In genomic region chr5:79151933-79152671, GRCh38 we compare ENCODE assay signal across 31 cellular contexts. TPM values are rescaled to one million over a fixed set of nuclear protein-coding genes. Genes with fewer than 3 reads are reported as not detected.
DNase-seq lines count a peak whose midpoint lies in the region; ATAC-seq, FAIRE-seq and TF ChIP-seq lines count a peak whose summit lies in the region.
"Had no signal": no experiment of that assay in that cellular context is flagged by ENCODE, and none has a peak within 500 bp of the region (broad histone marks: within the 10 kb centered on the region; RNA-seq: fewer than 3 reads in every experiment).

No MANE protein-coding gene starts in this region.

- CTCF ChIA-PET in HEK293 (lab: Yijun Ruan, JAX), result interaction anchor here (0.9 kb wide), 1 partner anchor 312 kb away, joined by 4 read pairs; no protein-coding TSS in a partner anchor
- CTCF ChIA-PET in WTC11 (lab: Charles Lee), result interaction anchor here (1.0 to 1.4 kb wide), 2 partner anchors 19 to 127 kb away, joined by 3 read pairs; no protein-coding TSS in a partner anchor

- no peak for TF ChIP-seq POLR2A in gastroesophageal sphincter (IDR thresholded peaks at IDR 0.05)

- H3K9me3 Mint-ChIP-seq in WTC11, result no peaks in the 10 kb centered on the region
- H3K9me3 Mint-ChIP-seq: activated CD8-positive, alpha-beta T cell treated with anti-CD3 and anti-CD28 coated beads for 36 hours; activated T-helper 1 cell treated with anti-CD3 and anti-CD28 coated beads, Interleukin-12 subunit alpha, Interleukin-12 subunit beta, Interleukin-2, Interleukin-4 antibody, amounts not matched to agents 30 ng/mL and 10 ng/mL and 1 ng/mL, durations not matched to agents 14 hours and 24 hours and 36 hours; naive B cell had no signal

- H3K9me3 ChIP-seq in HEK293 (ENCODE audit: control insufficient read depth, insufficient read depth, low read depth, low read length), result no peaks in the 10 kb centered on the region
- H3K9me3 ChIP-seq in upper lobe of right lung, result no peaks in the 10 kb centered on the region
- H3K9me3 ChIP-seq in gastroesophageal sphincter, result no peaks in the 10 kb centered on the region
- H3K9me3 ChIP-seq: adrenal gland, MG63, psoas muscle, thyroid gland had no signal

- no peaks in the 10 kb centered on the region for H3K27me3 Mint-ChIP-seq in WTC11 (ENCODE audit: low read depth)

- no peak for TF ChIP-seq EP300 in gastroesophageal sphincter (IDR thresholded peaks at IDR 0.05)

- H3K4me1 ChIP-seq in HEK293 (ENCODE audit: control insufficient read depth, insufficient read depth, low read length) (0 out of 2 replicates have a peak, but pooled peaks cover 2% of the 10 kb centered on the region), upper lobe of right lung (no peaks in the 10 kb centered on the region), gastroesophageal sphincter (no peaks in the 10 kb centered on the region)
- H3K4me1 ChIP-seq: adrenal gland, psoas muscle, thyroid gland had no signal

- H3K27ac ChIP-seq in HEK293 (ENCODE audit: extremely low read depth, low read depth, low read length), result no peak overlapping the region
- no peak overlapping the region for H3K27ac ChIP-seq in upper lobe of right lung
- H3K27ac ChIP-seq in gastroesophageal sphincter, result no peak overlapping the region
- H3K27ac ChIP-seq: adrenal gland, coronary artery, PC-9, psoas muscle, thyroid gland had no signal

- no peak overlapping the region for H3K27ac Mint-ChIP-seq in WTC11
- H3K27ac Mint-ChIP-seq: activated CD8-positive, alpha-beta T cell treated with anti-CD3 and anti-CD28 coated beads for 36 hours; activated T-helper 1 cell treated with anti-CD3 and anti-CD28 coated beads, Interleukin-12 subunit alpha, Interleukin-12 subunit beta, Interleukin-2, Interleukin-4 antibody, amounts not matched to agents 30 ng/mL and 10 ng/mL and 1 ng/mL, durations not matched to agents 14 hours and 24 hours and 36 hours; naive B cell had no signal

- intact Hi-C loops in upper lobe of right lung (cut with DNase I), result no loop called here

- no peaks in the 10 kb centered on the region for H3K27me3 ChIP-seq in upper lobe of right lung
- H3K27me3 ChIP-seq in gastroesophageal sphincter, result no peaks in the 10 kb centered on the region
- H3K27me3 ChIP-seq: adrenal gland, MG63, thyroid gland had no signal

- peak; percentile 23 for FAIRE-seq in endometrium (lab: Jason Lieb, UNC)
- FAIRE-seq: G401.6, kidney had no signal

- ATAC-seq in WTC11 (peak; percentile 38; the same call in 1 of the 2 replicates), upper lobe of right lung (peak; percentile 28), GM18867 (IDR thresholded peaks at IDR 0.05; ENCODE audit: unreplicated experiment) (no peak), gastroesophageal sphincter (no peak)
- ATAC-seq: activated CD8-positive, alpha-beta T cell treated with anti-CD3 and anti-CD28 coated beads for 36 hours; left ventricle myocardium superior; psoas muscle had no signal

- H3K4me3 ChIP-seq in HEK293 (ENCODE audit: low read depth, low read length) (no peak overlapping the region), upper lobe of right lung (no peak overlapping the region), gastroesophageal sphincter (no peak overlapping the region)
- H3K4me3 ChIP-seq: adrenal gland, coronary artery, MG63, PC-9, psoas muscle, thyroid gland had no signal

- 70 to 71% methylated on average over 3 to 5 of the region's 6 CpGs for WGBS in gastroesophageal sphincter (ENCODE audit: low coverage in 1 of 2), 2 donors

- H3K36me3 ChIP-seq in HEK293 (ENCODE audit: control insufficient read depth in 2 of 2, insufficient read depth in 1 of 2, low read length in 2 of 2), result no peaks in the 10 kb centered on the region
- H3K36me3 ChIP-seq in upper lobe of right lung, result no peaks in the 10 kb centered on the region
- H3K36me3 ChIP-seq in gastroesophageal sphincter, result no peaks in the 10 kb centered on the region
- H3K36me3 ChIP-seq: adrenal gland, MG63, thyroid gland had no signal

- H3K4me3 Mint-ChIP-seq in WTC11, result no peak overlapping the region
- H3K4me3 Mint-ChIP-seq: activated CD8-positive, alpha-beta T cell treated with anti-CD3 and anti-CD28 coated beads for 36 hours; activated T-helper 1 cell treated with anti-CD3 and anti-CD28 coated beads, Interleukin-12 subunit alpha, Interleukin-12 subunit beta, Interleukin-2, Interleukin-4 antibody, amounts not matched to agents 30 ng/mL and 10 ng/mL and 1 ng/mL, durations not matched to agents 14 hours and 24 hours and 36 hours; naive B cell had no signal

- no peaks in the 10 kb centered on the region for H3K36me3 Mint-ChIP-seq in WTC11
- H3K36me3 Mint-ChIP-seq: naive B cell had no signal

- H3K4me1 Mint-ChIP-seq in WTC11, result no peaks in the 10 kb centered on the region; the same call in 1 of the 2 replicates
- H3K4me1 Mint-ChIP-seq: naive B cell had no signal

- TF ChIP-seq CTCF in HEK293 (tag by site-specific recombination; IDR thresholded peaks at IDR 0.05), result no peak
- TF ChIP-seq CTCF in WTC11 (IDR thresholded peaks at IDR 0.05), result no peak
- TF ChIP-seq CTCF in upper lobe of right lung (IDR thresholded peaks at IDR 0.05), result no peak
- TF ChIP-seq CTCF in gastroesophageal sphincter (IDR thresholded peaks at IDR 0.05), result no peak

- POLR2A ChIA-PET in HEK293 (lab: Yijun Ruan, JAX) (no interaction called here), WTC11 (lab: Charles Lee) (no interaction called here)

- DNase-seq in WTC11 (ENCODE audit: low spot score), result no peak
- DNase-seq in upper lobe of right lung, result no peak
- no peak for DNase-seq in DMS114 treated with DMSO at 0.1 percent for 48 hours (lab: John Stamatoyannopoulos, UW; ENCODE audit: unreplicated experiment)
- DNase-seq: activated CD8-positive, alpha-beta memory T cell treated with anti-CD3 and anti-CD28 coated beads, Interleukin-2, amount 50 U/mL, for 48 hours; activated CD8-positive, alpha-beta T cell treated with anti-CD3 and anti-CD28 coated beads for 36 hours; activated naive CD4-positive, alpha-beta T cell treated with Interleukin-2 at 50 U/mL for 16 hours; adrenal gland; C1 segment of cervical spinal cord; effector CD8-positive, alpha-beta T cell; erythroblast; kidney; left ventricle myocardium superior; MG63; midbrain; naive B cell; NCI-H1105 treated with DMSO at 0.1 percent for 48 hours; NCI-H1930; NCI-H526 treated with DMSO at 0.1 percent for 48 hours; PC-9; psoas muscle; stimulated activated CD4-positive, alpha-beta T cell treated with anti-CD3 and anti-CD28 coated beads, Interleukin-4, amount 100 ng/mL, for 24 hours; thyroid gland had no signal

TF ChIP-seq in HEK293, 187 proteins besides CTCF, POLR2A, EP300 and RAD21 (continues in another document):
- TF ChIP-seq ZNF175 (tag by site-specific recombination; IDR thresholded peaks at IDR 0.05) (no peak), PATZ1 (tag by site-specific recombination; IDR thresholded peaks at IDR 0.05) (no peak), ZNF404 (tag by site-specific recombination; IDR thresholded peaks at IDR 0.05) (no peak), ZNF350 (tag by site-specific recombination; IDR thresholded peaks at IDR 0.05) (no peak), EGR2 (tag by site-specific recombination; IDR thresholded peaks at IDR 0.05; ENCODE audit: low read depth) (peak; percentile 54), ZSCAN23 (tag by site-specific recombination; IDR thresholded peaks at IDR 0.05) (no peak), ZNF2 (tag by site-specific recombination; IDR thresholded peaks at IDR 0.05) (no peak), ZNF549 (tag by site-specific recombination; IDR thresholded peaks at IDR 0.05) (no peak)

TF ChIP-seq in WTC11, 78 proteins besides CTCF, POLR2A, EP300 and RAD21 (continues in another document):
- no peak for TF ChIP-seq ATF1 (CRISPR knock-in tag; IDR thresholded peaks at IDR 0.05)
- TF ChIP-seq, protein P1, sequence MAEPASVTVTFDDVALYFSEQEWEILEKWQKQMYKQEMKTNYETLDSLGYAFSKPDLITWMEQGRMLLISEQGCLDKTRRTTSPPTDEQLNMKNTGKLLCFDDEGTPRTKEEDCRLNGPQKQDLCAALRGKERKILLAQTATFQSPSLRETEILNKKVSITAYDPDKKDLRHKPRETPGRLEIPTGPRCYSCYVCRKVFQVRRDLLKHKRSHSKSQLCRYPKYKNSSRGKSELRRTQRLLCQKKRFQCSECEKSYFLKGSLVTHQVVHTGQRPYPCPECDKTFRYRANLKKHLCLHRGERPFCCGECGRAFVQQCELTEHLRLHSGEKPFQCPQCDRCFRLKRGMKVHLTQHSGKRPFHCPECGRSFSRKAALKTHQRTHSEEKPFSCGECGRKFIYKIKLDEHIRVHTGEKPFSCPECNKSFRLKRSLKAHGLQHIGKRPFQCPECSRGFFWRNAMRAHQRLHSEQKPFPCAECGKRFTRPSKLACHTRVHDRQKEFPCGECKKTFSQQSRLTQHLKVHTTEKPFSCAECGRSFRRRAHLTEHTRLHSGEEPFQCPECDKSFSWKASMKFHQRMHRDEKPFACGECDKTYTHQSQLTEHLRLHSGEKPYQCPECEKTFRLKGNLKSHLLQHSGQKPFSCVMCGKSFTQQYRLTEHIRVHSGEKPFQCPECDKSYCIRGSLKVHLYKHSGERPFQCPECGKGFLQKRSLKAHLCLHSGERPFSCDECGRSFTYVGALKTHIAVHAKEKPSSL (CRISPR knock-in tag; conservative IDR thresholded peaks at IDR 0.05), result no peak
- TF ChIP-seq, protein P2, sequence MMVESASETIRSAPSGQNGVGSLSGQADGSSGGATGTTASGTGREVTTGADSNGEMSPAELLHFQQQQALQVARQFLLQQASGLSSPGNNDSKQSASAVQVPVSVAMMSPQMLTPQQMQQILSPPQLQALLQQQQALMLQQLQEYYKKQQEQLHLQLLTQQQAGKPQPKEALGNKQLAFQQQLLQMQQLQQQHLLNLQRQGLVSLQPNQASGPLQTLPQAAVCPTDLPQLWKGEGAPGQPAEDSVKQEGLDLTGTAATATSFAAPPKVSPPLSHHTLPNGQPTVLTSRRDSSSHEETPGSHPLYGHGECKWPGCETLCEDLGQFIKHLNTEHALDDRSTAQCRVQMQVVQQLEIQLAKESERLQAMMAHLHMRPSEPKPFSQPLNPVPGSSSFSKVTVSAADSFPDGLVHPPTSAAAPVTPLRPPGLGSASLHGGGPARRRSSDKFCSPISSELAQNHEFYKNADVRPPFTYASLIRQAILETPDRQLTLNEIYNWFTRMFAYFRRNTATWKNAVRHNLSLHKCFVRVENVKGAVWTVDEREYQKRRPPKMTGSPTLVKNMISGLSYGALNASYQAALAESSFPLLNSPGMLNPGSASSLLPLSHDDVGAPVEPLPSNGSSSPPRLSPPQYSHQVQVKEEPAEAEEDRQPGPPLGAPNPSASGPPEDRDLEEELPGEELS (CRISPR knock-in tag; IDR thresholded peaks at IDR 0.05), result no peak
- TF ChIP-seq IRF2 (CRISPR knock-in tag; IDR thresholded peaks at IDR 0.05; ENCODE audit: borderline replicate concordance, low read depth), result no peak
- TF ChIP-seq NFATC4 (CRISPR knock-in tag; IDR thresholded peaks at IDR 0.05), result no peak
- no peak for TF ChIP-seq TEAD4 (CRISPR knock-in tag; IDR thresholded peaks at IDR 0.05)
- no peak for TF ChIP-seq ATF3 (CRISPR knock-in tag; conservative IDR thresholded peaks at IDR 0.05)
- TF ChIP-seq PRRX2 (CRISPR knock-in tag; IDR thresholded peaks at IDR 0.05), result no peak

RNA-seq across cellular contexts. Expression of gene BHMT, which starts 40.5 kb away (rescaled TPM):
- total RNA-seq in WTC11 (2021), result 1.1 to 1.2 TPM (median 1.1 TPM) in 3 replicates
- total RNA-seq in upper lobe of right lung, result not detected
- total RNA-seq in gastroesophageal sphincter, result 10 to 100 TPM in 1 of 4 donors, 1 to 10 TPM in 2, not detected in 1; 1.9 to 10.8 (median 2.7) TPM
- total RNA-seq: activated CD8-positive, alpha-beta T cell treated with anti-CD3 and anti-CD28 coated beads for 36 hours; activated T-helper 1 cell treated with anti-CD3 and anti-CD28 coated beads, Interleukin-12 subunit alpha, Interleukin-12 subunit beta, Interleukin-2, Interleukin-4 antibody, amounts not matched to agents 30 ng/mL and 10 ng/mL and 1 ng/mL, durations not matched to agents 14 hours and 24 hours and 36 hours; HT-29; left ventricle myocardium superior; PC-9; psoas muscle; T-helper 2 cell treated with Interferon-gamma antibody and Interleukin-4, amounts not matched to agents 100 ng/mL and 5 ng/mL, for 36 hours had no signal

Comparison
In these comparisons a context has a peak if more than half of its experiments do, and no peak if none do; other contexts are left out.
1. ATAC-seq: peak in WTC11 (single experiment) and upper lobe of right lung (single experiment); none in GM18867 (single experiment) and gastroesophageal sphincter (single experiment).